ENCODE assay signal across 1 cellular context in genomic region chr11:17607083-17607429, GRCh38.
TF ChIP-seq lines count a peak whose summit lies in the region.

No MANE protein-coding gene starts in this region.

TF ChIP-seq in K562, 482 proteins besides CTCF, POLR2A, EP300 and RAD21 (continued from another document):
- TF ChIP-seq ZKSCAN1 (IDR thresholded peaks at IDR 0.05; ENCODE audit: low read depth, low read length) (peak; percentile 47; the same call in 1 of the 2 replicates), ZNF184 (CRISPR knock-in tag; IDR thresholded peaks at IDR 0.05) (no peak), THAP7 (CRISPR knock-in tag; IDR thresholded peaks at IDR 0.05) (no peak), ILK (tag; IDR thresholded peaks at IDR 0.05; ENCODE audit: borderline replicate concordance, low read depth) (no peak), E2F5 (CRISPR knock-in tag; IDR thresholded peaks at IDR 0.05) (no peak)
- TF ChIP-seq, protein P1, sequence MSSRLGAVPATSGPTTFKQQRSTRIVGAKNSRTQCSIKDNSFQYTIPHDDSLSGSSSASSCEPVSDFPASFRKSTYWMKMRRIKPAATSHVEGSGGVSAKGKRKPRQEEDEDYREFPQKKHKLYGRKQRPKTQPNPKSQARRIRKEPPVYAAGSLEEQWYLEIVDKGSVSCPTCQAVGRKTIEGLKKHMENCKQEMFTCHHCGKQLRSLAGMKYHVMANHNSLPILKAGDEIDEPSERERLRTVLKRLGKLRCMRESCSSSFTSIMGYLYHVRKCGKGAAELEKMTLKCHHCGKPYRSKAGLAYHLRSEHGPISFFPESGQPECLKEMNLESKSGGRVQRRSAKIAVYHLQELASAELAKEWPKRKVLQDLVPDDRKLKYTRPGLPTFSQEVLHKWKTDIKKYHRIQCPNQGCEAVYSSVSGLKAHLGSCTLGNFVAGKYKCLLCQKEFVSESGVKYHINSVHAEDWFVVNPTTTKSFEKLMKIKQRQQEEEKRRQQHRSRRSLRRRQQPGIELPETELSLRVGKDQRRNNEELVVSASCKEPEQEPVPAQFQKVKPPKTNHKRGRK (tag; IDR thresholded peaks at IDR 0.05): no peak
TF ChIP-seq in K562: peak in this region for 2.
